24 cellular contexts compared by ENCODE assay signal in genomic region chr17:42260318-42260717, GRCh38.
"Had no signal": no experiment of that assay in that cellular context is flagged by ENCODE, and none has a peak within 500 bp of the region (broad histone marks: within the 10 kb centered on the region; RNA-seq: fewer than 3 reads in every experiment).

No MANE protein-coding gene starts in this region.

- H3K4me2 ChIP-seq: SK-N-SH had no signal

- H3K9me3 Mint-ChIP-seq: activated CD4-positive, alpha-beta T cell treated with anti-CD3 and anti-CD28 coated beads, Interleukin-2, amount 10 ng/mL, durations not matched to agents 24 days and 14 days; activated T-helper 17 cell treated with anti-CD3 and anti-CD28 coated beads, Interleukin-2, amount 50 U/mL, for 72 hours; central memory CD8-positive, alpha-beta T cell had no signal

- H3K9ac ChIP-seq: SK-N-SH had no signal

- H3K27me3 ChIP-seq: Peyer's patch, SJCRH30 had no signal

- ATAC-seq: activated CD8-positive, alpha-beta memory T cell treated with anti-CD3 and anti-CD28 coated beads, Interleukin-2, amount 10 ng/mL, durations not matched to agents 7 days and 5 days; activated T-helper 17 cell treated with anti-CD3 and anti-CD28 coated beads, Interleukin-2, amount 50 U/mL, for 72 hours had no signal

- H3K4me3 ChIP-seq: Peyer's patch, SJCRH30 had no signal

- FAIRE-seq: astrocyte had no signal

- H3K4me1 ChIP-seq: Peyer's patch, SJCRH30 had no signal

- H3K27ac Mint-ChIP-seq: activated CD4-positive, alpha-beta T cell treated with anti-CD3 and anti-CD28 coated beads, Interleukin-2, amount 10 ng/mL, durations not matched to agents 24 days and 14 days; activated CD8-positive, alpha-beta memory T cell treated with anti-CD3 and anti-CD28 coated beads, Interleukin-2, amount 10 ng/mL, durations not matched to agents 7 days and 5 days; activated naive CD4-positive, alpha-beta T cell treated with anti-CD3 and anti-CD28 coated beads for 36 hours; activated T-helper 17 cell treated with anti-CD3 and anti-CD28 coated beads, Interleukin-2, amount 50 U/mL, for 72 hours; brain had no signal

- DNase-seq: activated CD4-positive, alpha-beta T cell treated with anti-CD3 and anti-CD28 coated beads, Interleukin-2, amount 10 ng/mL, durations not matched to agents 24 days and 14 days; activated CD4-positive, alpha-beta T cell treated with anti-CD3 and anti-CD28 coated beads, Interleukin-2, amount 50 U/mL, for 48 hours; activated CD4-positive, CD25-positive, alpha-beta regulatory T cell treated with anti-CD3 and anti-CD28 coated beads, Interleukin-2, amount 50 U/mL, for 72 hours; activated CD8-positive, alpha-beta memory T cell treated with anti-CD3 and anti-CD28 coated beads, Interleukin-2, amount 10 ng/mL, durations not matched to agents 7 days and 5 days; activated gamma-delta T cell; activated naive CD4-positive, alpha-beta T cell treated with anti-CD3 and anti-CD28 coated beads for 36 hours; amygdala; Kasumi-1; NCI-H1105 treated with DMSO at 0.1 percent for 48 hours; NCI-H146; NCI-H187 treated with DMSO at 0.1 percent for 48 hours; NCI-H2227 treated with DMSO at 0.1 percent for 48 hours; OCI-M1; Peyer's patch; Right ventricle myocardium superior; SJCRH30; SK-N-SH; T-helper 1 cell had no signal

- H3K9me3 ChIP-seq: Peyer's patch, SJCRH30, SK-N-SH had no signal

- H3K36me3 Mint-ChIP-seq: activated naive CD8-positive, alpha-beta T cell had no signal

- H3K4me3 Mint-ChIP-seq: activated CD4-positive, alpha-beta T cell treated with anti-CD3 and anti-CD28 coated beads, Interleukin-2, amount 10 ng/mL, durations not matched to agents 24 days and 14 days; activated CD8-positive, alpha-beta memory T cell treated with anti-CD3 and anti-CD28 coated beads, Interleukin-2, amount 10 ng/mL, durations not matched to agents 7 days and 5 days; activated naive CD4-positive, alpha-beta T cell treated with anti-CD3 and anti-CD28 coated beads for 36 hours; activated naive CD8-positive, alpha-beta T cell; activated T-helper 17 cell treated with anti-CD3 and anti-CD28 coated beads, Interleukin-2, amount 50 U/mL, for 72 hours; brain; central memory CD8-positive, alpha-beta T cell had no signal

- H3K36me3 ChIP-seq: Peyer's patch, SJCRH30 had no signal

- H3K27me3 Mint-ChIP-seq: activated CD4-positive, alpha-beta T cell treated with anti-CD3 and anti-CD28 coated beads, Interleukin-2, amount 10 ng/mL, durations not matched to agents 24 days and 14 days; activated CD8-positive, alpha-beta memory T cell treated with anti-CD3 and anti-CD28 coated beads, Interleukin-2, amount 10 ng/mL, durations not matched to agents 7 days and 5 days; activated naive CD8-positive, alpha-beta T cell; activated T-helper 17 cell treated with anti-CD3 and anti-CD28 coated beads, Interleukin-2, amount 50 U/mL, for 72 hours; brain; central memory CD8-positive, alpha-beta T cell had no signal

- H3K27ac ChIP-seq: Peyer's patch, RWPE1, SJCRH30 had no signal
